Comparison of ENCODE assay signal across 12 cellular contexts in genomic region chr5:100165309-100165708, GRCh38.
DNase-seq lines count a peak whose midpoint lies in the region; ATAC-seq, FAIRE-seq and TF ChIP-seq lines count a peak whose summit lies in the region.
"Had no signal": no experiment of that assay in that cellular context is flagged by ENCODE, and none has a peak within 500 bp of the region (broad histone marks: within the 10 kb centered on the region; RNA-seq: fewer than 3 reads in every experiment).

No MANE protein-coding gene starts in this region.

- H3K27ac Mint-ChIP-seq in neural progenitor cell: no peak overlapping the region
- H3K27ac Mint-ChIP-seq: activated B cell treated with CpG ODN at 0.5 μM for 24 hours had no signal

- TF ChIP-seq POLR2A in GM12892 (IDR thresholded peaks at IDR 0.05; ENCODE audit: low read depth, low read length): no peak

- peaks cover 2% of the 10 kb centered on the region for H3K27me3 Mint-ChIP-seq in neural progenitor cell (ENCODE audit: insufficient read depth, low read depth)
- H3K27me3 Mint-ChIP-seq: activated B cell treated with CpG ODN at 0.5 μM for 24 hours had no signal

- H3K9me3 ChIP-seq in SK-N-SH (no peaks in the 10 kb centered on the region), neural progenitor cell (ENCODE audit: low read depth) (peaks cover 12% of the 10 kb centered on the region)

- 0% methylated on average over 1 of the region's 1 CpG for WGBS in SK-N-SH (ENCODE audit: low lambda C conversion rate)

- peak; percentile 68 for FAIRE-seq in GM12892 (lab: Jason Lieb, UNC)

- H3K4me3 Mint-ChIP-seq in neural progenitor cell: no peak overlapping the region
- H3K4me3 Mint-ChIP-seq: activated B cell treated with CpG ODN at 0.5 μM for 24 hours had no signal

- CTCF ChIA-PET in SK-N-SH (lab: Yijun Ruan, JAX): no interaction called here

- H3K36me3 Mint-ChIP-seq in neural progenitor cell: peaks cover 1% of the 10 kb centered on the region

- H3K9ac ChIP-seq in SK-N-SH (no peak overlapping the region), neural progenitor cell (no peak overlapping the region)

- no peaks in the 10 kb centered on the region for H3K79me2 ChIP-seq in SK-N-SH (ENCODE audit: insufficient read depth)
- H3K79me2 ChIP-seq in neural progenitor cell (ENCODE audit: low read depth): no peaks in the 10 kb centered on the region

- H3K4me3 ChIP-seq in SK-N-SH (ENCODE audit: low read depth in 2 of 2, low read length in 1 of 2) (no peak overlapping the region), neural progenitor cell (no peak overlapping the region)

- H3K9me3 Mint-ChIP-seq in neural progenitor cell: peaks cover 27% of the 10 kb centered on the region
- H3K9me3 Mint-ChIP-seq: activated B cell treated with CpG ODN at 0.5 μM for 24 hours had no signal

- H3K27me3 ChIP-seq in SK-N-SH (ENCODE audit: insufficient read depth): no peaks in the 10 kb centered on the region
- no peaks in the 10 kb centered on the region for H3K27me3 ChIP-seq in neural progenitor cell

- H3K27ac ChIP-seq in SK-N-SH (ENCODE audit: low read depth in 2 of 2, low read length in 1 of 2) (no peak overlapping the region), neural progenitor cell (no peak overlapping the region)

- H3K9me2 ChIP-seq in SK-N-SH: no peaks in the 10 kb centered on the region

- H3F3A ChIP-seq in SK-N-SH (replicated peaks; ENCODE audit: insufficient read depth) (no peaks in the 10 kb centered on the region), neural progenitor cell (ENCODE audit: low read depth) (no peaks in the 10 kb centered on the region)

- no peak for TF ChIP-seq CTCF in SK-N-SH (IDR thresholded peaks at IDR 0.05)
- no peak for TF ChIP-seq CTCF in neural progenitor cell (IDR thresholded peaks at IDR 0.05)

- H3K4me2 ChIP-seq in SK-N-SH (no peak overlapping the region), neural progenitor cell (no peak overlapping the region)

- DNase-seq in GM12892 (ENCODE audit: insufficient read length): no peak
- DNase-seq in cerebellum (ENCODE audit: low spot score): no peak
- DNase-seq in SK-N-SH: no peak
- DNase-seq in globus pallidus (ENCODE audit: low spot score): no peak
- no peak for DNase-seq in neural progenitor cell (ENCODE audit: low spot score)
- DNase-seq: activated B cell treated with CpG ODN at 0.5 μM for 24 hours, activated gamma-delta T cell, GOT3, SHP77 had no signal

- no peak for TF ChIP-seq EP300 in SK-N-SH (IDR thresholded peaks at IDR 0.05; ENCODE audit: borderline replicate concordance in 1 of 2, low read depth in 1 of 2, low read length in 1 of 2)

- H3K4me1 ChIP-seq in SK-N-SH (ENCODE audit: control insufficient read depth in 1 of 2, insufficient read depth in 2 of 2, low read depth in 1 of 2, low read length in 1 of 2) (no peaks in the 10 kb centered on the region), neural progenitor cell (peaks cover 7% of the 10 kb centered on the region)

- no peaks in the 10 kb centered on the region for H4K20me1 ChIP-seq in SK-N-SH (ENCODE audit: insufficient read depth)
- H4K20me1 ChIP-seq in neural progenitor cell (ENCODE audit: low read depth): no peaks in the 10 kb centered on the region

- ATAC-seq in GM19397 (IDR thresholded peaks at IDR 0.05; ENCODE audit: unreplicated experiment) (peak; percentile 100), HG02763 (IDR thresholded peaks at IDR 0.05; ENCODE audit: unreplicated experiment) (peak; percentile 100), HG03439 (IDR thresholded peaks at IDR 0.05; ENCODE audit: unreplicated experiment) (peak; percentile 100)

- no peaks in the 10 kb centered on the region for H3K36me3 ChIP-seq in SK-N-SH (replicated peaks in 1 of 2; ENCODE audit: control insufficient read depth in 1 of 2, insufficient read depth in 2 of 2, low read length in 1 of 2)
- H3K36me3 ChIP-seq in neural progenitor cell: no peaks in the 10 kb centered on the region

- H2AFZ ChIP-seq in SK-N-SH (ENCODE audit: low read depth): no peak overlapping the region
- no peak overlapping the region for H2AFZ ChIP-seq in neural progenitor cell (replicated peaks)

- H3K4me1 Mint-ChIP-seq in neural progenitor cell: peaks cover 9% of the 10 kb centered on the region
- H3K4me1 Mint-ChIP-seq: activated B cell treated with CpG ODN at 0.5 μM for 24 hours had no signal

- POLR2A ChIA-PET in SK-N-SH (lab: Yijun Ruan, JAX): no interaction called here

- no peak for TF ChIP-seq RAD21 in SK-N-SH (IDR thresholded peaks at IDR 0.05; ENCODE audit: low read length)

TF ChIP-seq in SK-N-SH, 30 proteins besides CTCF, POLR2A, EP300 and RAD21:
- TF ChIP-seq FOXJ3 (CRISPR knock-in tag; IDR thresholded peaks at IDR 0.05): no peak
- no peak for TF ChIP-seq TAF1 (IDR thresholded peaks at IDR 0.05; ENCODE audit: borderline replicate concordance, low read depth, low read length)
- no peak for TF ChIP-seq SIN3A (IDR thresholded peaks at IDR 0.05; ENCODE audit: borderline replicate concordance, low read depth, low read length)
- no peak for TF ChIP-seq MEF2A (IDR thresholded peaks at IDR 0.05; ENCODE audit: borderline replicate concordance, low read depth)
- TF ChIP-seq JUND (IDR thresholded peaks at IDR 0.05): no peak
- TF ChIP-seq TEAD4 (IDR thresholded peaks at IDR 0.05; ENCODE audit: borderline replicate concordance, insufficient read depth): no peak
